ENCODE assay signal across 8 cellular contexts in genomic region chr21:37532868-37533780, GRCh38.
DNase-seq lines count a peak whose midpoint lies in the region; ATAC-seq and TF ChIP-seq lines count a peak whose summit lies in the region.

No MANE protein-coding gene starts in this region.

- no peaks in the 10 kb centered on the region for H3K36me3 ChIP-seq in OCI-LY7 (ENCODE audit: insufficient read depth, low read length)

- no peaks in the 10 kb centered on the region for H3K4me1 ChIP-seq in OCI-LY7 (ENCODE audit: insufficient read depth, low read length, poor library complexity, severe bottlenecking)

- peaks cover 2% of the 10 kb centered on the region for H3K4me1 Mint-ChIP-seq in activated CD4-positive, alpha-beta T cell treated with anti-CD3 and anti-CD28 coated beads, Interleukin-2, amount 10 ng/mL, durations not matched to agents 24 days and 14 days
- peaks cover 4 to 7% of the 10 kb centered on the region in 2 donors for H3K4me1 Mint-ChIP-seq in immature natural killer cell

- H3K9me2 ChIP-seq in OCI-LY7 (ENCODE audit: insufficient read depth, low read length) = no peaks in the 10 kb centered on the region

- no peaks in the 10 kb centered on the region for H3K9me3 ChIP-seq in OCI-LY7 (ENCODE audit: low read length)

- no TSS peak for BruUV-seq in OCI-LY7 (replicated peaks; lab: Mats Ljungman, UMichigan)

- no peak for TF ChIP-seq CTCF in OCI-LY7 (conservative IDR thresholded peaks at IDR 0.05; ENCODE audit: low read length)

- ATAC-seq in HG03097 (IDR thresholded peaks at IDR 0.05; ENCODE audit: low FRiP score, unreplicated experiment) = peak; percentile 64

- no peak overlapping the region for H3K4me3 ChIP-seq in OCI-LY7 (ENCODE audit: low read depth, low read length, poor library complexity, severe bottlenecking)

- intact Hi-C loops in activated CD4-positive, alpha-beta T cell treated with anti-CD3 and anti-CD28 coated beads, Interleukin-2, amount 10 ng/mL, durations not matched to agents 24 days and 14 days (cut with micrococcal nuclease) = no loop called here
- intact Hi-C loops in OCI-LY7 (cut with micrococcal nuclease; ENCODE audit: unreplicated experiment) = no loop called here

- H3K79me2 ChIP-seq in OCI-LY7 (ENCODE audit: insufficient read depth, low read depth, low read length) = no peaks in the 10 kb centered on the region

- H3K27me3 Mint-ChIP-seq in activated CD4-positive, alpha-beta T cell treated with anti-CD3 and anti-CD28 coated beads, Interleukin-2, amount 10 ng/mL, durations not matched to agents 24 days and 14 days = peaks cover 31% of the 10 kb centered on the region
- H3K27me3 Mint-ChIP-seq in immature natural killer cell (ENCODE audit: low read depth in 3 of 3) = peaks cover 6 to 16% (median 14%) of the 10 kb centered on the region in 3 donors

- no peak overlapping the region for H3K27ac ChIP-seq in OCI-LY7 (ENCODE audit: low read depth, low read length, poor library complexity, severe bottlenecking)

- no peak overlapping the region for H2AFZ ChIP-seq in OCI-LY7 (ENCODE audit: low read length)

- H4K20me1 ChIP-seq in OCI-LY7 (ENCODE audit: insufficient read depth, low read length) = no peaks in the 10 kb centered on the region

- POLR2A ChIA-PET in OCI-LY7 (lab: Charles Lee) = no interaction called here

- peak; percentile 42 for DNase-seq in activated CD4-positive, alpha-beta T cell treated with anti-CD3 and anti-CD28 coated beads for 48 hours
- DNase-seq in activated CD4-positive, alpha-beta T cell treated with anti-CD3 and anti-CD28 coated beads, Interleukin-2, amount 10 ng/mL, durations not matched to agents 24 days and 14 days = no peak
- peak; percentile 64 for DNase-seq in activated CD8-positive, alpha-beta memory T cell treated with anti-CD3 and anti-CD28 coated beads, Interleukin-2, amount 50 U/mL, for 48 hours
- DNase-seq in mesenteric fat pad (ENCODE audit: low spot score) (peak; percentile 55), immature natural killer cell (no peak), NCI-H2171 treated with DMSO at 0.1 percent for 48 hours (lab: John Stamatoyannopoulos, UW) (no peak), OCI-LY7 (ENCODE audit: low spot score) (no peak)

- no peak overlapping the region for H3K27ac Mint-ChIP-seq in activated CD4-positive, alpha-beta T cell treated with anti-CD3 and anti-CD28 coated beads, Interleukin-2, amount 10 ng/mL, durations not matched to agents 24 days and 14 days
- H3K27ac Mint-ChIP-seq in immature natural killer cell = no peak overlapping the region

- no peak overlapping the region for H3K4me2 ChIP-seq in OCI-LY7 (ENCODE audit: low read length)

- H3K4me3 Mint-ChIP-seq in activated CD4-positive, alpha-beta T cell treated with anti-CD3 and anti-CD28 coated beads, Interleukin-2, amount 10 ng/mL, durations not matched to agents 24 days and 14 days = no peak overlapping the region
- no peak overlapping the region for H3K4me3 Mint-ChIP-seq in immature natural killer cell

- H3K9me3 Mint-ChIP-seq in activated CD4-positive, alpha-beta T cell treated with anti-CD3 and anti-CD28 coated beads, Interleukin-2, amount 10 ng/mL, durations not matched to agents 24 days and 14 days = peaks cover 9% of the 10 kb centered on the region
- H3K9me3 Mint-ChIP-seq in immature natural killer cell = peaks cover 0 to 7% (median 1%) of the 10 kb centered on the region in 6 donors

- CTCF ChIA-PET in OCI-LY7 (lab: Charles Lee; ENCODE audit: unreplicated experiment) = no interaction called here

- no peaks in the 10 kb centered on the region for H3K36me3 Mint-ChIP-seq in activated CD4-positive, alpha-beta T cell treated with anti-CD3 and anti-CD28 coated beads, Interleukin-2, amount 10 ng/mL, durations not matched to agents 24 days and 14 days (ENCODE audit: low read depth)
- peaks cover 0 to 7% (median 0%) of the 10 kb centered on the region in 3 donors for H3K36me3 Mint-ChIP-seq in immature natural killer cell

Comparison
In these comparisons a context has a peak if more than half of its experiments do, and no peak if none do; other contexts are left out.
1. DNase-seq: peak in activated CD4-positive, alpha-beta T cell treated with anti-CD3 and anti-CD28 coated beads for 48 hours (single experiment), activated CD8-positive, alpha-beta memory T cell treated with anti-CD3 and anti-CD28 coated beads, Interleukin-2, amount 50 U/mL, for 48 hours (single experiment) and mesenteric fat pad (single experiment); none in activated CD4-positive, alpha-beta T cell treated with anti-CD3 and anti-CD28 coated beads, Interleukin-2, amount 10 ng/mL, durations not matched to agents 24 days and 14 days (single experiment), immature natural killer cell (0 of 3), NCI-H2171 treated with DMSO at 0.1 percent for 48 hours (single experiment) and OCI-LY7 (single experiment).